In the genomic region with DNA sequence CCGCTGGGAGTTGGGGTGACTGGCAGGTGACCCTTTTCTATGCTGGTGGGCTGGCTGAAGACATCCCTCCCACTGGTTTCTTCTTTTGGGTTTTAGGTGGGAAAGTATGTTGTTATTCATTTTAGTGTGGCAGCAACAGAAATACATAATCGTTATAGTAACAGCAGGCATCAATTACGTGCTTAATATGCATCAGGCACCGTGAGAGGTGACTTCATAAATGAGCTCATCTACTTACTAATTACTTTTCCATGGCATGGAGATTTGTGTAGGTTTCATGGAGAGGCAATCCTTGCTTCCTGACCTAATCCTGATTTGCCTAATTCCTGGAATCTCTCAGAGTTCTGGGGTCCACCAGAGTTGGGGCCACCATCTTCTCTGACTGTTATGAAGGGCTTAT, we compare ENCODE assay signal across 22 cellular contexts. TPM values are rescaled to one million over a fixed set of nuclear protein-coding genes. Genes with fewer than 3 reads are reported as not detected.
A peak's percentile ranks its signal among the peaks of the same experiment; 100 is the strongest.
DNase-seq lines count a peak whose midpoint lies in the region; ATAC-seq lines count a peak whose summit lies in the region.
"Had no signal": no experiment of that assay in that cellular context is flagged by ENCODE, and none has a peak within 500 bp of the region (broad histone marks: within the 10 kb centered on the region; RNA-seq: fewer than 3 reads in every experiment).

No MANE protein-coding gene starts in this region.

- DNase-seq in GM23248 (peak; percentile 42), substantia nigra (lab: John Stamatoyannopoulos, UW) (no peak), DMS114 treated with DMSO at 0.1 percent for 48 hours (lab: John Stamatoyannopoulos, UW; ENCODE audit: unreplicated experiment) (no peak), GOT3 (lab: John Stamatoyannopoulos, UW) (no peak)
- no peak for DNase-seq in effector memory CD8-positive, alpha-beta T cell
- no peak for DNase-seq in stimulated activated naive B cell treated with anti-CD40 and anti-IgM and Interleukin-4, amounts not matched to agents 10 μg/mL and 1 μg/mL and 100 μg/mL, for 72 hours
- DNase-seq: ACHN; AML-193; CD4-positive, alpha-beta memory T cell; DMS53; DND-41; EL; HCEC 1CT; HFFc6; KG1 had no signal

- H3K36me3 ChIP-seq in GM23248 (ENCODE audit: low read depth), result no peaks in the 10 kb centered on the region

- 53 to 56% methylated on average over 4 of the region's 4 CpGs for WGBS in GM23248 (ENCODE audit: low coverage in 1 of 2, low lambda C conversion rate in 2 of 2, missing lambda C conversion rate in 2 of 2), 2 experiments

- H3K4me3 Mint-ChIP-seq in effector memory CD8-positive, alpha-beta T cell, result no peak overlapping the region
- no peak overlapping the region for H3K4me3 Mint-ChIP-seq in stimulated activated naive B cell treated with anti-CD40 and anti-IgM and Interleukin-4, amounts not matched to agents 10 μg/mL and 1 μg/mL and 100 μg/mL, for 72 hours
- H3K4me3 Mint-ChIP-seq: HFFc6 had no signal

- H3K4me1 Mint-ChIP-seq in effector memory CD8-positive, alpha-beta T cell (ENCODE audit: low read depth in 2 of 2), result no peaks in the 10 kb centered on the region
- H3K4me1 Mint-ChIP-seq in stimulated activated naive B cell treated with anti-CD40 and anti-IgM and Interleukin-4, amounts not matched to agents 10 μg/mL and 1 μg/mL and 100 μg/mL, for 72 hours, result peaks cover 51 to 73% of the 10 kb centered on the region in 2 donors

- H4K20me1 ChIP-seq in GM23248 (ENCODE audit: insufficient read depth), result no peaks in the 10 kb centered on the region

- H3K27ac ChIP-seq in GM23248, result no peak overlapping the region
- peak overlapping the region; percentile 2 for H3K27ac ChIP-seq in angular gyrus (ENCODE audit: low read depth, low read length)
- peak overlapping the region; percentile 91 for H3K27ac ChIP-seq in substantia nigra (ENCODE audit: low read depth, low read length, poor library complexity, severe bottlenecking)
- H3K27ac ChIP-seq: C4-2B had no signal

- H3K27me3 ChIP-seq in GM23248 (replicated peaks; ENCODE audit: insufficient read depth), result no peaks in the 10 kb centered on the region

- no peaks in the 10 kb centered on the region for H3K27me3 Mint-ChIP-seq in effector memory CD8-positive, alpha-beta T cell
- no peaks in the 10 kb centered on the region for H3K27me3 Mint-ChIP-seq in stimulated activated naive B cell treated with anti-CD40 and anti-IgM and Interleukin-4, amounts not matched to agents 10 μg/mL and 1 μg/mL and 100 μg/mL, for 72 hours
- H3K27me3 Mint-ChIP-seq: CD4-positive, alpha-beta memory T cell had no signal

- no peaks in the 10 kb centered on the region for H3K9me3 Mint-ChIP-seq in effector memory CD8-positive, alpha-beta T cell
- H3K9me3 Mint-ChIP-seq in stimulated activated naive B cell treated with anti-CD40 and anti-IgM and Interleukin-4, amounts not matched to agents 10 μg/mL and 1 μg/mL and 100 μg/mL, for 72 hours, result peaks cover 0 to 2% of the 10 kb centered on the region in 2 donors
- H3K9me3 Mint-ChIP-seq: CD4-positive, alpha-beta memory T cell; HFFc6 had no signal

- no peaks in the 10 kb centered on the region for H3K79me2 ChIP-seq in GM23248 (ENCODE audit: insufficient read depth)

- no peak overlapping the region for H3K4me3 ChIP-seq in GM23248
- H3K4me3 ChIP-seq: GM12878 had no signal

- ATAC-seq in effector memory CD8-positive, alpha-beta T cell (replicated peaks), result no peak
- no peak for ATAC-seq in stimulated activated naive B cell treated with anti-CD40 and anti-IgM and Interleukin-4, amounts not matched to agents 10 μg/mL and 1 μg/mL and 100 μg/mL, for 72 hours (replicated peaks)
- no peak for ATAC-seq in HG02970 (IDR thresholded peaks at IDR 0.05; ENCODE audit: low FRiP score, unreplicated experiment)
- ATAC-seq: GM12878 had no signal

- in situ Hi-C loops in GM23248 (cut with MboI), result no loop called here

- no peaks in the 10 kb centered on the region for H3F3A ChIP-seq in GM23248 (ENCODE audit: insufficient read depth)

- no peaks in the 10 kb centered on the region for H3K9me3 ChIP-seq in GM23248 (ENCODE audit: low read depth)

- H3K9ac ChIP-seq in GM23248, result no peak overlapping the region

- H3K4me1 ChIP-seq in GM23248 (ENCODE audit: insufficient read depth), result no peaks in the 10 kb centered on the region

- H3K27ac Mint-ChIP-seq in effector memory CD8-positive, alpha-beta T cell, result peak overlapping the region; percentile 29 to 77
- H3K27ac Mint-ChIP-seq in stimulated activated naive B cell treated with anti-CD40 and anti-IgM and Interleukin-4, amounts not matched to agents 10 μg/mL and 1 μg/mL and 100 μg/mL, for 72 hours, result no peak overlapping the region
- H3K27ac Mint-ChIP-seq: HFFc6 had no signal

- no peak overlapping the region for H3K4me2 ChIP-seq in GM23248 (ENCODE audit: unreplicated experiment)

- H2AFZ ChIP-seq in GM23248, result no peak overlapping the region

- H3K36me3 Mint-ChIP-seq in effector memory CD8-positive, alpha-beta T cell (ENCODE audit: insufficient read depth), result peaks cover 14% of the 10 kb centered on the region
- peaks cover 62 to 77% of the 10 kb centered on the region in 2 donors for H3K36me3 Mint-ChIP-seq in stimulated activated naive B cell treated with anti-CD40 and anti-IgM and Interleukin-4, amounts not matched to agents 10 μg/mL and 1 μg/mL and 100 μg/mL, for 72 hours

- no peaks in the 10 kb centered on the region for H3K9me2 ChIP-seq in GM23248 (ENCODE audit: insufficient read depth)

RNA-seq across cellular contexts. Expression of gene CELA1, which starts 13.4 kb away (rescaled TPM):
- total RNA-seq in GM23248 (2014; rRNA removed; shearing (Covaris generic)), result not detected in 2 replicates
- not detected in 2 replicates for polyA plus RNA-seq in GM23248 (2016; fragmentation: Nextera tagmentation; extraction: Ambion mirVana)
- total RNA-seq: A172, G401, GM12878, HFFc6 had no signal
- polyA plus RNA-seq: BJ, GM12878 had no signal

RNA-seq across cellular contexts. Expression of gene GALNT6, which starts 31.4 kb away (rescaled TPM):
- total RNA-seq in GM23248 (2014; rRNA removed; shearing (Covaris generic)), result 9.4 and 22.4 TPM in 2 replicates
- polyA plus RNA-seq in GM23248 (2016; fragmentation: Nextera tagmentation; extraction: Ambion mirVana), result 3.9 and 4.3 TPM in 2 replicates

RNA-seq across cellular contexts. Expression of gene BIN2, which starts 35.9 kb away (rescaled TPM):
- total RNA-seq in GM23248 (2014; rRNA removed; shearing (Covaris generic)), result not detected in 2 replicates
- polyA plus RNA-seq in GM23248 (2016; fragmentation: Nextera tagmentation; extraction: Ambion mirVana), result not detected in 2 replicates
- total RNA-seq: A172, G401, HFFc6 had no signal
- polyA plus RNA-seq: BJ had no signal
